ENCODE assay signal across 14 cellular contexts in genomic region chr1:100502052-100502792, GRCh38. TPM values are rescaled to one million over a fixed set of nuclear protein-coding genes. Genes with fewer than 3 reads are reported as not detected.
A peak's percentile ranks its signal among the peaks of the same experiment; 100 is the strongest.
DNase-seq lines count a peak whose midpoint lies in the region; ATAC-seq and TF ChIP-seq lines count a peak whose summit lies in the region.
"Had no signal": no experiment of that assay in that cellular context is flagged by ENCODE, and none has a peak within 500 bp of the region (broad histone marks: within the 10 kb centered on the region; RNA-seq: fewer than 3 reads in every experiment).

No MANE protein-coding gene starts in this region.

- H3K27ac Mint-ChIP-seq in CD4-positive, alpha-beta T cell, result peak overlapping the region; percentile 30
- H3K27ac Mint-ChIP-seq: activated CD4-positive, alpha-beta memory T cell treated with anti-CD3 and anti-CD28 coated beads, Interleukin-2, amount 10 ng/mL, durations not matched to agents 7 days and 5 days; activated naive CD8-positive, alpha-beta T cell treated with anti-CD3 and anti-CD28 coated beads, Interleukin-2, amount 50 U/mL, for 24 hours; activated T-cell treated with anti-CD3 and anti-CD28 coated beads, Interleukin-2, amount 50 U/mL, for 72 hours; nephron progenitor cell had no signal

- ATAC-seq in CD4-positive, alpha-beta T cell (ENCODE audit: poor library complexity), result no peak
- ATAC-seq: activated naive CD8-positive, alpha-beta T cell treated with anti-CD3 and anti-CD28 coated beads, Interleukin-2, amount 50 U/mL, for 24 hours; activated T-cell treated with anti-CD3 and anti-CD28 coated beads, Interleukin-2, amount 50 U/mL, for 72 hours; SK-N-SH treated with all-trans-retinoic acid at 6 μM for 48 hours had no signal

- H3K4me3 Mint-ChIP-seq in CD4-positive, alpha-beta T cell, result no peak overlapping the region
- H3K4me3 Mint-ChIP-seq: activated CD4-positive, alpha-beta memory T cell treated with anti-CD3 and anti-CD28 coated beads, Interleukin-2, amount 10 ng/mL, durations not matched to agents 7 days and 5 days; activated naive CD8-positive, alpha-beta T cell treated with anti-CD3 and anti-CD28 coated beads, Interleukin-2, amount 50 U/mL, for 24 hours; activated T-cell treated with anti-CD3 and anti-CD28 coated beads, Interleukin-2, amount 50 U/mL, for 72 hours; nephron progenitor cell had no signal

- H3K36me3 ChIP-seq in HEK293 (ENCODE audit: control insufficient read depth in 2 of 2, insufficient read depth in 1 of 2, low read length in 2 of 2), result peaks cover 0 to 30% of the 10 kb centered on the region in 2 experiments; a peak in 1 of 3 replicates
- H3K36me3 ChIP-seq in H7 (replicated peaks; ENCODE audit: control insufficient read depth, insufficient read depth, low read length), result peaks cover 1% of the 10 kb centered on the region

- DNase-seq in CD4-positive, alpha-beta T cell, result no peak
- DNase-seq in NCI-H69 (lab: John Stamatoyannopoulos, UW) (peak; percentile 92), epithelial cell of esophagus (ENCODE audit: low read depth) (peak; percentile 90), NCI-H1048 (lab: John Stamatoyannopoulos, UW) (no peak), erythroblast (lab: John Stamatoyannopoulos, UW) (no peak), HuH-7 (ENCODE audit: low spot score) (no peak), H7 (no peak)
- DNase-seq: activated CD4-positive, alpha-beta memory T cell treated with anti-CD3 and anti-CD28 coated beads, Interleukin-2, amount 10 ng/mL, durations not matched to agents 7 days and 5 days; activated naive CD8-positive, alpha-beta T cell treated with anti-CD3 and anti-CD28 coated beads, Interleukin-2, amount 50 U/mL, for 24 hours; activated T-cell treated with anti-CD3 and anti-CD28 coated beads, Interleukin-2, amount 50 U/mL, for 72 hours; nephron progenitor cell had no signal

- H3K36me3 Mint-ChIP-seq in CD4-positive, alpha-beta T cell (ENCODE audit: low read depth), result peaks cover 45% of the 10 kb centered on the region

- H3K27me3 ChIP-seq in CD4-positive, alpha-beta T cell (ENCODE audit: control insufficient read depth, insufficient read depth, low read length), result no peaks in the 10 kb centered on the region
- no peaks in the 10 kb centered on the region for H3K27me3 ChIP-seq in H7 (ENCODE audit: control insufficient read depth, insufficient read depth, low read length)
- H3K27me3 ChIP-seq: vagina had no signal

- H3K27ac ChIP-seq in CD4-positive, alpha-beta T cell (ENCODE audit: low read depth, low read length), result no peak overlapping the region
- H3K27ac ChIP-seq in HEK293 (ENCODE audit: extremely low read depth, low read depth, low read length), result no peak overlapping the region
- H3K27ac ChIP-seq: vagina had no signal

- CTCF ChIA-PET in CD4-positive, alpha-beta T cell (lab: Charles Lee), result interaction anchor here (0.8 kb wide), 1 partner anchor 18 kb away, joined by 5 read pairs; no protein-coding TSS in a partner anchor
- CTCF ChIA-PET in HEK293 (lab: Yijun Ruan, JAX), result no interaction called here

- peaks cover 32% of the 10 kb centered on the region for H3K4me1 Mint-ChIP-seq in CD4-positive, alpha-beta T cell (ENCODE audit: low read depth)
- H3K4me1 Mint-ChIP-seq: activated CD4-positive, alpha-beta memory T cell treated with anti-CD3 and anti-CD28 coated beads, Interleukin-2, amount 10 ng/mL, durations not matched to agents 7 days and 5 days; activated naive CD8-positive, alpha-beta T cell treated with anti-CD3 and anti-CD28 coated beads, Interleukin-2, amount 50 U/mL, for 24 hours; nephron progenitor cell had no signal

- intact Hi-C loops in CD4-positive, alpha-beta T cell (cut with DNase I, micrococcal nuclease), result no loop called here

- no peak overlapping the region for H3K4me3 ChIP-seq in HEK293 (ENCODE audit: low read depth, low read length)
- no peak overlapping the region for H3K4me3 ChIP-seq in epithelial cell of esophagus (ENCODE audit: low read length)
- no peak overlapping the region for H3K4me3 ChIP-seq in H7 (ENCODE audit: insufficient read depth, low read depth, low read length)
- H3K4me3 ChIP-seq: vagina had no signal

- no peaks in the 10 kb centered on the region for H3K4me1 ChIP-seq in HEK293 (ENCODE audit: control insufficient read depth, insufficient read depth, low read length)
- H3K4me1 ChIP-seq: vagina had no signal

- POLR2A ChIA-PET in CD4-positive, alpha-beta T cell (lab: Charles Lee), result no interaction called here
- POLR2A ChIA-PET in HEK293 (lab: Yijun Ruan, JAX), result no interaction called here

- no peaks in the 10 kb centered on the region for H3K27me3 Mint-ChIP-seq in CD4-positive, alpha-beta T cell
- H3K27me3 Mint-ChIP-seq: activated CD4-positive, alpha-beta memory T cell treated with anti-CD3 and anti-CD28 coated beads, Interleukin-2, amount 10 ng/mL, durations not matched to agents 7 days and 5 days; activated naive CD8-positive, alpha-beta T cell treated with anti-CD3 and anti-CD28 coated beads, Interleukin-2, amount 50 U/mL, for 24 hours had no signal

- no peak for TF ChIP-seq POLR2A in erythroblast (IDR thresholded peaks at IDR 0.05; ENCODE audit: low read length)

- TF ChIP-seq CTCF in CD4-positive, alpha-beta T cell (IDR thresholded peaks at IDR 0.05), result no peak
- TF ChIP-seq CTCF in HEK293 (tag by site-specific recombination; IDR thresholded peaks at IDR 0.05), result no peak
- no peak for TF ChIP-seq CTCF in epithelial cell of esophagus (IDR thresholded peaks at IDR 0.05; ENCODE audit: insufficient read depth, low read depth, low read length, missing control alignments)

- H3K9me3 ChIP-seq in CD4-positive, alpha-beta T cell (ENCODE audit: control insufficient read depth, low read length), result no peaks in the 10 kb centered on the region
- H3K9me3 ChIP-seq in HEK293 (ENCODE audit: control insufficient read depth, insufficient read depth, low read depth, low read length), result no peaks in the 10 kb centered on the region
- H3K9me3 ChIP-seq: vagina had no signal

- no peaks in the 10 kb centered on the region for H3K9me3 Mint-ChIP-seq in CD4-positive, alpha-beta T cell
- H3K9me3 Mint-ChIP-seq: activated CD4-positive, alpha-beta memory T cell treated with anti-CD3 and anti-CD28 coated beads, Interleukin-2, amount 10 ng/mL, durations not matched to agents 7 days and 5 days; activated naive CD8-positive, alpha-beta T cell treated with anti-CD3 and anti-CD28 coated beads, Interleukin-2, amount 50 U/mL, for 24 hours; activated T-cell treated with anti-CD3 and anti-CD28 coated beads, Interleukin-2, amount 50 U/mL, for 72 hours; nephron progenitor cell had no signal

TF ChIP-seq in HEK293, 187 proteins besides CTCF, POLR2A, EP300 and RAD21 (continues in another document):
- TF ChIP-seq ZNF433 (tag by site-specific recombination; IDR thresholded peaks at IDR 0.05; ENCODE audit: low read depth) (no peak), ZNF366 (tag by site-specific recombination; conservative IDR thresholded peaks at IDR 0.05) (0 out of 2 replicates have a peak, but pooled peaks have one; percentile 18), BCL6B (tag by site-specific recombination; IDR thresholded peaks at IDR 0.05) (peak; percentile 54; the same call in 1 of the 2 replicates), ZNF221 (tag by site-specific recombination; IDR thresholded peaks at IDR 0.05; ENCODE audit: borderline replicate concordance) (no peak), ZNF280D (tag by site-specific recombination; IDR thresholded peaks at IDR 0.05) (no peak), ZNF23 (tag by site-specific recombination; IDR thresholded peaks at IDR 0.05; ENCODE audit: borderline replicate concordance) (no peak), OSR2 (tag by site-specific recombination; IDR thresholded peaks at IDR 0.05) (peak; percentile 69)

RNA-seq across cellular contexts. Expression of gene GPR88, which starts 35.7 kb away (rescaled TPM):
- total RNA-seq in CD4-positive, alpha-beta T cell, result not detected
- total RNA-seq in H7 (2014; rRNA removed; shearing (Covaris generic)), result not detected in 2 replicates
- total RNA-seq: activated CD4-positive, alpha-beta memory T cell treated with anti-CD3 and anti-CD28 coated beads, Interleukin-2, amount 10 ng/mL, durations not matched to agents 7 days and 5 days; activated T-cell treated with anti-CD3 and anti-CD28 coated beads, Interleukin-2, amount 50 U/mL, for 72 hours had no signal

Comparison
In these comparisons a context has a peak if more than half of its experiments do, and no peak if none do; other contexts are left out.
1. DNase-seq: peak in NCI-H69 (single experiment) and epithelial cell of esophagus (single experiment); none in CD4-positive, alpha-beta T cell (0 of 10), NCI-H1048 (single experiment), erythroblast (0 of 2), HuH-7 (single experiment) and H7 (single experiment).